Comparison of ENCODE assay signal across 1 cellular context in genomic region chr22:26536056-26536761, GRCh38.
TF ChIP-seq lines count a peak whose summit lies in the region.

No MANE protein-coding gene starts in this region.

TF ChIP-seq in WTC11, 78 proteins besides CTCF, POLR2A, EP300 and RAD21 (continued from another document):
- TF ChIP-seq, protein P1, sequence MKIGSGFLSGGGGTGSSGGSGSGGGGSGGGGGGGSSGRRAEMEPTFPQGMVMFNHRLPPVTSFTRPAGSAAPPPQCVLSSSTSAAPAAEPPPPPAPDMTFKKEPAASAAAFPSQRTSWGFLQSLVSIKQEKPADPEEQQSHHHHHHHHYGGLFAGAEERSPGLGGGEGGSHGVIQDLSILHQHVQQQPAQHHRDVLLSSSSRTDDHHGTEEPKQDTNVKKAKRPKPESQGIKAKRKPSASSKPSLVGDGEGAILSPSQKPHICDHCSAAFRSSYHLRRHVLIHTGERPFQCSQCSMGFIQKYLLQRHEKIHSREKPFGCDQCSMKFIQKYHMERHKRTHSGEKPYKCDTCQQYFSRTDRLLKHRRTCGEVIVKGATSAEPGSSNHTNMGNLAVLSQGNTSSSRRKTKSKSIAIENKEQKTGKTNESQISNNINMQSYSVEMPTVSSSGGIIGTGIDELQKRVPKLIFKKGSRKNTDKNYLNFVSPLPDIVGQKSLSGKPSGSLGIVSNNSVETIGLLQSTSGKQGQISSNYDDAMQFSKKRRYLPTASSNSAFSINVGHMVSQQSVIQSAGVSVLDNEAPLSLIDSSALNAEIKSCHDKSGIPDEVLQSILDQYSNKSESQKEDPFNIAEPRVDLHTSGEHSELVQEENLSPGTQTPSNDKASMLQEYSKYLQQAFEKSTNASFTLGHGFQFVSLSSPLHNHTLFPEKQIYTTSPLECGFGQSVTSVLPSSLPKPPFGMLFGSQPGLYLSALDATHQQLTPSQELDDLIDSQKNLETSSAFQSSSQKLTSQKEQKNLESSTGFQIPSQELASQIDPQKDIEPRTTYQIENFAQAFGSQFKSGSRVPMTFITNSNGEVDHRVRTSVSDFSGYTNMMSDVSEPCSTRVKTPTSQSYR (CRISPR knock-in tag; IDR thresholded peaks at IDR 0.05), result no peak
- TF ChIP-seq, protein P2, sequence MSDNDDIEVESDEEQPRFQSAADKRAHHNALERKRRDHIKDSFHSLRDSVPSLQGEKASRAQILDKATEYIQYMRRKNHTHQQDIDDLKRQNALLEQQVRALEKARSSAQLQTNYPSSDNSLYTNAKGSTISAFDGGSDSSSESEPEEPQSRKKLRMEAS (CRISPR knock-in tag; IDR thresholded peaks at IDR 0.05), result no peak
- TF ChIP-seq STAT6 (CRISPR knock-in tag; conservative IDR thresholded peaks at IDR 0.05; ENCODE audit: low read depth), result no peak
- no peak for TF ChIP-seq ZNF121 (CRISPR knock-in tag; IDR thresholded peaks at IDR 0.05)
- no peak for TF ChIP-seq SMAD4 (CRISPR knock-in tag; IDR thresholded peaks at IDR 0.05)
- TF ChIP-seq, protein P3, sequence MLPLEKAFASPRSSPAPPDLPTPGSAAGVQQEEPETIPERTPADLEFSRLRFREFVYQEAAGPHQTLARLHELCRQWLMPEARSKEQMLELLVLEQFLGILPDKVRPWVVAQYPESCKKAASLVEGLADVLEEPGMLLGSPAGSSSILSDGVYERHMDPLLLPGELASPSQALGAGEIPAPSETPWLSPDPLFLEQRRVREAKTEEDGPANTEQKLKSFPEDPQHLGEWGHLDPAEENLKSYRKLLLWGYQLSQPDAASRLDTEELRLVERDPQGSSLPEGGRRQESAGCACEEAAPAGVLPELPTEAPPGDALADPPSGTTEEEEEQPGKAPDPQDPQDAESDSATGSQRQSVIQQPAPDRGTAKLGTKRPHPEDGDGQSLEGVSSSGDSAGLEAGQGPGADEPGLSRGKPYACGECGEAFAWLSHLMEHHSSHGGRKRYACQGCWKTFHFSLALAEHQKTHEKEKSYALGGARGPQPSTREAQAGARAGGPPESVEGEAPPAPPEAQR (CRISPR knock-in tag; IDR thresholded peaks at IDR 0.05), result no peak
- TF ChIP-seq MLX (CRISPR knock-in tag; IDR thresholded peaks at IDR 0.05), result no peak
- TF ChIP-seq ZNF396 (CRISPR knock-in tag; IDR thresholded peaks at IDR 0.05; ENCODE audit: borderline replicate concordance), result no peak
- TF ChIP-seq ZNF416 (CRISPR knock-in tag; IDR thresholded peaks at IDR 0.05), result no peak
- TF ChIP-seq SMAD3 (CRISPR knock-in tag; IDR thresholded peaks at IDR 0.05; ENCODE audit: borderline replicate concordance), result no peak
- TF ChIP-seq, protein P4, sequence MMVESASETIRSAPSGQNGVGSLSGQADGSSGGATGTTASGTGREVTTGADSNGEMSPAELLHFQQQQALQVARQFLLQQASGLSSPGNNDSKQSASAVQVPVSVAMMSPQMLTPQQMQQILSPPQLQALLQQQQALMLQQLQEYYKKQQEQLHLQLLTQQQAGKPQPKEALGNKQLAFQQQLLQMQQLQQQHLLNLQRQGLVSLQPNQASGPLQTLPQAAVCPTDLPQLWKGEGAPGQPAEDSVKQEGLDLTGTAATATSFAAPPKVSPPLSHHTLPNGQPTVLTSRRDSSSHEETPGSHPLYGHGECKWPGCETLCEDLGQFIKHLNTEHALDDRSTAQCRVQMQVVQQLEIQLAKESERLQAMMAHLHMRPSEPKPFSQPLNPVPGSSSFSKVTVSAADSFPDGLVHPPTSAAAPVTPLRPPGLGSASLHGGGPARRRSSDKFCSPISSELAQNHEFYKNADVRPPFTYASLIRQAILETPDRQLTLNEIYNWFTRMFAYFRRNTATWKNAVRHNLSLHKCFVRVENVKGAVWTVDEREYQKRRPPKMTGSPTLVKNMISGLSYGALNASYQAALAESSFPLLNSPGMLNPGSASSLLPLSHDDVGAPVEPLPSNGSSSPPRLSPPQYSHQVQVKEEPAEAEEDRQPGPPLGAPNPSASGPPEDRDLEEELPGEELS (CRISPR knock-in tag; IDR thresholded peaks at IDR 0.05), result no peak
